27 cellular contexts compared by ENCODE assay signal in genomic region chr12:51365276-51365675, GRCh38.
"Had no signal": no experiment of that assay in that cellular context is flagged by ENCODE, and none has a peak within 500 bp of the region (broad histone marks: within the 10 kb centered on the region; RNA-seq: fewer than 3 reads in every experiment).

No MANE protein-coding gene starts in this region.

- H3K27me3 Mint-ChIP-seq: activated CD4-positive, alpha-beta memory T cell treated with anti-CD3 and anti-CD28 coated beads, Interleukin-2, amount 10 ng/mL, durations not matched to agents 7 days and 5 days; activated naive CD8-positive, alpha-beta T cell; activated T-cell treated with anti-CD3 and anti-CD28 coated beads, Interleukin-2, amount 50 U/mL, for 24 hours had no signal

- DNase-seq: activated CD4-positive, alpha-beta memory T cell treated with anti-CD3 and anti-CD28 coated beads, Interleukin-2, amount 10 ng/mL, durations not matched to agents 7 days and 5 days; activated CD4-positive, alpha-beta T cell treated with anti-CD3 and anti-CD28 coated beads for 1 hour; activated CD4-positive, alpha-beta T cell treated with anti-CD3 and anti-CD28 coated beads for 48 hours; activated CD4-positive, CD25-positive, alpha-beta regulatory T cell; activated gamma-delta T cell; activated naive CD4-positive, alpha-beta T cell treated with Interleukin-2 at 50 U/mL for 16 hours; activated naive CD8-positive, alpha-beta T cell treated with anti-CD3 and anti-CD28 coated beads, Interleukin-2, amount 50 U/mL, for 24 hours; activated T-cell treated with anti-CD3 and anti-CD28 coated beads, Interleukin-2, amount 50 U/mL, for 24 hours; anterior cingulate cortex; MM.1S; MV-4-11; NCI-H1092; NCI-H1436 treated with DMSO at 0.1 percent for 48 hours; NCI-H1694 treated with DMSO at 0.1 percent for 48 hours; NCI-H2029; NCI-H345; NCI-H524 treated with DMSO at 0.1 percent for 48 hours; SHP77; SJCRH30; T1000; WERI-Rb-1 had no signal

- H3K36me3 ChIP-seq: SJCRH30, WERI-Rb-1 had no signal

- H3K27ac Mint-ChIP-seq: activated CD4-positive, alpha-beta memory T cell treated with anti-CD3 and anti-CD28 coated beads, Interleukin-2, amount 10 ng/mL, durations not matched to agents 7 days and 5 days; activated naive CD8-positive, alpha-beta T cell; activated naive CD8-positive, alpha-beta T cell treated with anti-CD3 and anti-CD28 coated beads, Interleukin-2, amount 50 U/mL, for 24 hours; activated T-cell treated with anti-CD3 and anti-CD28 coated beads, Interleukin-2, amount 50 U/mL, for 24 hours; activated T-helper 2 cell treated with anti-CD3 and anti-CD28 coated beads, Interferon-gamma antibody, Interleukin-2, Interleukin-4, amounts not matched to agents 10 μg/mL and 5 μg/mL and 100 μg/mL, durations not matched to agents 14 hours and 24 hours and 36 hours; brain had no signal

- H3K4me2 ChIP-seq: KMS-11 had no signal

- H3K27ac ChIP-seq: KMS-11, SJCRH30, SK-N-MC, WERI-Rb-1 had no signal

- ATAC-seq: activated naive CD8-positive, alpha-beta T cell treated with anti-CD3 and anti-CD28 coated beads, Interleukin-2, amount 50 U/mL, for 24 hours; Panc1 had no signal

- H3K9me3 ChIP-seq: SJCRH30 had no signal

- H3K4me3 Mint-ChIP-seq: activated CD4-positive, alpha-beta memory T cell treated with anti-CD3 and anti-CD28 coated beads, Interleukin-2, amount 10 ng/mL, durations not matched to agents 7 days and 5 days; activated naive CD8-positive, alpha-beta T cell; activated naive CD8-positive, alpha-beta T cell treated with anti-CD3 and anti-CD28 coated beads, Interleukin-2, amount 50 U/mL, for 24 hours; activated T-cell treated with anti-CD3 and anti-CD28 coated beads, Interleukin-2, amount 50 U/mL, for 24 hours; brain had no signal

- H3K4me3 ChIP-seq: SJCRH30, SK-N-MC had no signal

- H3K9me3 Mint-ChIP-seq: activated CD4-positive, alpha-beta memory T cell treated with anti-CD3 and anti-CD28 coated beads, Interleukin-2, amount 10 ng/mL, durations not matched to agents 7 days and 5 days; activated naive CD8-positive, alpha-beta T cell treated with anti-CD3 and anti-CD28 coated beads, Interleukin-2, amount 50 U/mL, for 24 hours; activated T-cell treated with anti-CD3 and anti-CD28 coated beads, Interleukin-2, amount 50 U/mL, for 24 hours; activated T-helper 2 cell treated with anti-CD3 and anti-CD28 coated beads, Interferon-gamma antibody, Interleukin-2, Interleukin-4, amounts not matched to agents 10 μg/mL and 5 μg/mL and 100 μg/mL, durations not matched to agents 14 hours and 24 hours and 36 hours; brain had no signal

- H3K36me3 Mint-ChIP-seq: brain had no signal

- H3K9ac ChIP-seq: KMS-11 had no signal
